Comparison of ENCODE assay signal across 14 cellular contexts in the genomic region with DNA sequence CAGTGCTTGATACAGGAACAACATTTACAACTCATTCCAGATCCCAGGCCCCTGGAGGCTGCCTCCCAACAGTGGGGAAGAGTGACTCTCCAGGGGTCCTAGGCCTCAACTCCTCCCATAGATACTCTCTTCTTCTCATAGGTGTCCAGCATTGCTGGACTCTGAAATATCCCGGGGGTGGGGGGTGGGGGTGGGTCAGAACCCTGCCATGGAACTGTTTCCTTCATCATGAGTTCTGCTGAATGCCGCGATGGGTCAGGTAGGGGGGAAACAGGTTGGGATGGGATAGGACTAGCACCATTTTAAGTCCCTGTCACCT. TPM values are rescaled to one million over a fixed set of nuclear protein-coding genes. Genes with fewer than 3 reads are reported as not detected.
DNase-seq lines count a peak whose midpoint lies in the region; ATAC-seq and TF ChIP-seq lines count a peak whose summit lies in the region.
"Had no signal": no experiment of that assay in that cellular context is flagged by ENCODE, and none has a peak within 500 bp of the region (broad histone marks: within the 10 kb centered on the region; RNA-seq: fewer than 3 reads in every experiment).

No MANE protein-coding gene starts in this region.

- no peak for DNase-seq in activated CD8-positive, alpha-beta memory T cell treated with anti-CD3 and anti-CD28 coated beads, Interleukin-2, amount 10 ng/mL, durations not matched to agents 7 days and 5 days
- DNase-seq in activated CD8-positive, alpha-beta memory T cell treated with anti-CD3 and anti-CD28 coated beads for 24 hours = no peak
- no peak for DNase-seq in WTC11 (ENCODE audit: low spot score)
- DNase-seq in esophagus muscularis mucosa (ENCODE audit: extremely low spot score) = no peak
- DNase-seq in stomach = no peak
- DNase-seq in NOMO-1 (lab: John Stamatoyannopoulos, UW; ENCODE audit: unreplicated experiment in 2 of 2) = no peak
- DNase-seq: ACHN, NCI-H2171 treated with DMSO at 0.1 percent for 48 hours, PC-3 had no signal

- TF ChIP-seq EP300 in esophagus muscularis mucosa (IDR thresholded peaks at IDR 0.05) (no peak), stomach (IDR thresholded peaks at IDR 0.05) (no peak)

- POLR2A ChIA-PET in WTC11 (lab: Charles Lee) = no interaction called here

- peaks cover 25 to 37% (median 31%) of the 10 kb centered on the region in 4 donors for H3K36me3 ChIP-seq in esophagus muscularis mucosa
- peaks cover 31 to 40% (median 38%) of the 10 kb centered on the region in 4 donors for H3K36me3 ChIP-seq in stomach

- 85% methylated on average over 3 of the region's 3 CpGs for WGBS in esophagus muscularis mucosa
- 67 to 88% (median 82%) methylated on average over 3 of the region's 3 CpGs for WGBS in stomach, 5 donors

- H3K4me3 ChIP-seq in esophagus muscularis mucosa = peak overlapping the region in 2 of 4 donors; percentile 20 to 96
- H3K4me3 ChIP-seq in stomach = peak overlapping the region in 2 of 4 donors; percentile 83 to 96
- H3K4me3 ChIP-seq: GM12878 had no signal

- H3K9me3 ChIP-seq in esophagus muscularis mucosa (no peaks in the 10 kb centered on the region), stomach (no peaks in the 10 kb centered on the region)

- H3K4me1 ChIP-seq in esophagus muscularis mucosa = peaks cover 17 to 43% (median 40%) of the 10 kb centered on the region in 4 donors
- H3K4me1 ChIP-seq in stomach = peaks cover 14 to 57% (median 40%) of the 10 kb centered on the region in 4 donors

- H3K27ac Mint-ChIP-seq in activated CD8-positive, alpha-beta memory T cell treated with anti-CD3 and anti-CD28 coated beads, Interleukin-2, amount 10 ng/mL, durations not matched to agents 7 days and 5 days = peak overlapping the region; percentile 96
- peak overlapping the region; percentile 85 for H3K27ac Mint-ChIP-seq in WTC11

- H3K36me3 Mint-ChIP-seq in activated CD8-positive, alpha-beta memory T cell treated with anti-CD3 and anti-CD28 coated beads, Interleukin-2, amount 10 ng/mL, durations not matched to agents 7 days and 5 days = peaks cover 73% of the 10 kb centered on the region
- peaks cover 47% of the 10 kb centered on the region for H3K36me3 Mint-ChIP-seq in WTC11

- intact Hi-C loops in esophagus muscularis mucosa (cut with DNase I) (loop anchor here (2.0 kb wide), 1 partner anchor 35 kb away; no protein-coding TSS in a partner anchor), stomach (cut with DNase I; ENCODE audit: low total_unique reads) (no loop called here)

- TF ChIP-seq POLR2A in esophagus muscularis mucosa (IDR thresholded peaks at IDR 0.05; ENCODE audit: low read depth) (no peak), stomach (IDR thresholded peaks at IDR 0.05) (no peak)

- H3K27ac ChIP-seq in esophagus muscularis mucosa (replicated peaks in 1 of 4) = peak overlapping the region; percentile 96 to 99 (median 97)
- H3K27ac ChIP-seq in stomach = peak overlapping the region in 3 of 5 donors; percentile 94 to 99 (median 96)

- H3K4me1 Mint-ChIP-seq in activated CD8-positive, alpha-beta memory T cell treated with anti-CD3 and anti-CD28 coated beads, Interleukin-2, amount 10 ng/mL, durations not matched to agents 7 days and 5 days = peaks cover 53% of the 10 kb centered on the region
- H3K4me1 Mint-ChIP-seq in WTC11 = peaks cover 32% of the 10 kb centered on the region

- H3K4me3 Mint-ChIP-seq in activated CD8-positive, alpha-beta memory T cell treated with anti-CD3 and anti-CD28 coated beads, Interleukin-2, amount 10 ng/mL, durations not matched to agents 7 days and 5 days = peak overlapping the region; percentile 93
- peak overlapping the region; percentile 46; the same call in 1 of the 2 replicates for H3K4me3 Mint-ChIP-seq in WTC11

- no peaks in the 10 kb centered on the region for H3K9me3 Mint-ChIP-seq in activated CD8-positive, alpha-beta memory T cell treated with anti-CD3 and anti-CD28 coated beads, Interleukin-2, amount 10 ng/mL, durations not matched to agents 7 days and 5 days (ENCODE audit: low read depth)
- H3K9me3 Mint-ChIP-seq in WTC11 = no peaks in the 10 kb centered on the region
- H3K9me3 Mint-ChIP-seq: type B pancreatic cell had no signal

- CTCF ChIA-PET in activated CD8-positive, alpha-beta memory T cell treated with anti-CD3 and anti-CD28 coated beads, Interleukin-2, amount 10 ng/mL, durations not matched to agents 7 days and 5 days (lab: Charles Lee) = interaction anchor here (1.4 to 18.3 kb wide), 9 partner anchors 8 to 149 kb away, joined by 3 to 424 read pairs (median 17); no protein-coding TSS in a partner anchor
- CTCF ChIA-PET in WTC11 (lab: Charles Lee) = no interaction called here

- TF ChIP-seq CTCF in WTC11 (IDR thresholded peaks at IDR 0.05) (no peak), esophagus muscularis mucosa (IDR thresholded peaks at IDR 0.05) (no peak), stomach (IDR thresholded peaks at IDR 0.05) (no peak)

- no peak for ATAC-seq in activated CD8-positive, alpha-beta memory T cell treated with anti-CD3 and anti-CD28 coated beads, Interleukin-2, amount 10 ng/mL, durations not matched to agents 7 days and 5 days
- ATAC-seq in WTC11 (no peak), HG02678 (IDR thresholded peaks at IDR 0.05; ENCODE audit: unreplicated experiment) (no peak), GM19395 (IDR thresholded peaks at IDR 0.05; ENCODE audit: unreplicated experiment) (no peak)
- ATAC-seq: GM12878, PC-3, right cardiac atrium had no signal

- no peaks in the 10 kb centered on the region for H3K27me3 Mint-ChIP-seq in activated CD8-positive, alpha-beta memory T cell treated with anti-CD3 and anti-CD28 coated beads, Interleukin-2, amount 10 ng/mL, durations not matched to agents 7 days and 5 days
- H3K27me3 Mint-ChIP-seq in WTC11 (ENCODE audit: low read depth) = no peaks in the 10 kb centered on the region
- H3K27me3 Mint-ChIP-seq: type B pancreatic cell had no signal

- H3K27me3 ChIP-seq in esophagus muscularis mucosa (peaks cover 0 to 4% (median 0%) of the 10 kb centered on the region in 4 donors), stomach (no peaks in the 10 kb centered on the region)

TF ChIP-seq in WTC11, 78 proteins besides CTCF, POLR2A, EP300 and RAD21 (continues in another document):
- TF ChIP-seq RELA (CRISPR knock-in tag; IDR thresholded peaks at IDR 0.05; ENCODE audit: borderline replicate concordance) (no peak), MYBL2 (CRISPR knock-in tag; IDR thresholded peaks at IDR 0.05) (no peak), SMAD3 (CRISPR knock-in tag; IDR thresholded peaks at IDR 0.05; ENCODE audit: borderline replicate concordance) (no peak), TEAD1 (CRISPR knock-in tag; IDR thresholded peaks at IDR 0.05) (no peak), MXD4 (CRISPR knock-in tag; IDR thresholded peaks at IDR 0.05; ENCODE audit: borderline replicate concordance) (no peak), FOXJ3 (CRISPR knock-in tag; IDR thresholded peaks at IDR 0.05; ENCODE audit: borderline replicate concordance) (no peak), GTF2I (CRISPR knock-in tag; conservative IDR thresholded peaks at IDR 0.05) (no peak), E2F1 (CRISPR knock-in tag; IDR thresholded peaks at IDR 0.05) (no peak), ELF4 (CRISPR knock-in tag; IDR thresholded peaks at IDR 0.05; ENCODE audit: low read depth) (no peak)
- TF ChIP-seq, protein P1, sequence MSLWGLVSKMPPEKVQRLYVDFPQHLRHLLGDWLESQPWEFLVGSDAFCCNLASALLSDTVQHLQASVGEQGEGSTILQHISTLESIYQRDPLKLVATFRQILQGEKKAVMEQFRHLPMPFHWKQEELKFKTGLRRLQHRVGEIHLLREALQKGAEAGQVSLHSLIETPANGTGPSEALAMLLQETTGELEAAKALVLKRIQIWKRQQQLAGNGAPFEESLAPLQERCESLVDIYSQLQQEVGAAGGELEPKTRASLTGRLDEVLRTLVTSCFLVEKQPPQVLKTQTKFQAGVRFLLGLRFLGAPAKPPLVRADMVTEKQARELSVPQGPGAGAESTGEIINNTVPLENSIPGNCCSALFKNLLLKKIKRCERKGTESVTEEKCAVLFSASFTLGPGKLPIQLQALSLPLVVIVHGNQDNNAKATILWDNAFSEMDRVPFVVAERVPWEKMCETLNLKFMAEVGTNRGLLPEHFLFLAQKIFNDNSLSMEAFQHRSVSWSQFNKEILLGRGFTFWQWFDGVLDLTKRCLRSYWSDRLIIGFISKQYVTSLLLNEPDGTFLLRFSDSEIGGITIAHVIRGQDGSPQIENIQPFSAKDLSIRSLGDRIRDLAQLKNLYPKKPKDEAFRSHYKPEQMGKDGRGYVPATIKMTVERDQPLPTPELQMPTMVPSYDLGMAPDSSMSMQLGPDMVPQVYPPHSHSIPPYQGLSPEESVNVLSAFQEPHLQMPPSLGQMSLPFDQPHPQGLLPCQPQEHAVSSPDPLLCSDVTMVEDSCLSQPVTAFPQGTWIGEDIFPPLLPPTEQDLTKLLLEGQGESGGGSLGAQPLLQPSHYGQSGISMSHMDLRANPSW (CRISPR knock-in tag; conservative IDR thresholded peaks at IDR 0.05; ENCODE audit: low read depth) = no peak
- TF ChIP-seq, protein P2, sequence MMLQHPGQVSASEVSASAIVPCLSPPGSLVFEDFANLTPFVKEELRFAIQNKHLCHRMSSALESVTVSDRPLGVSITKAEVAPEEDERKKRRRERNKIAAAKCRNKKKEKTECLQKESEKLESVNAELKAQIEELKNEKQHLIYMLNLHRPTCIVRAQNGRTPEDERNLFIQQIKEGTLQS (CRISPR knock-in tag; conservative IDR thresholded peaks at IDR 0.05) = no peak
- TF ChIP-seq, protein P3, sequence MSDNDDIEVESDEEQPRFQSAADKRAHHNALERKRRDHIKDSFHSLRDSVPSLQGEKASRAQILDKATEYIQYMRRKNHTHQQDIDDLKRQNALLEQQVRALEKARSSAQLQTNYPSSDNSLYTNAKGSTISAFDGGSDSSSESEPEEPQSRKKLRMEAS (CRISPR knock-in tag; IDR thresholded peaks at IDR 0.05) = no peak

RNA-seq across cellular contexts. Expression of gene PIM1, which starts 4.2 kb away (rescaled TPM):
- total RNA-seq in activated CD8-positive, alpha-beta memory T cell treated with anti-CD3 and anti-CD28 coated beads, Interleukin-2, amount 10 ng/mL, durations not matched to agents 7 days and 5 days = 100 to 1,000 TPM; 361 to 464 TPM
- total RNA-seq in WTC11 (2021) (64.7 to 81.2 TPM (median 78.1 TPM) in 3 replicates), esophagus muscularis mucosa (100 to 1,000 TPM in 1 of 4 donors, 10 to 100 TPM in 3; 26.0 to 176 (median 26.5) TPM), stomach (10 to 100 TPM in 4 of 5 donors, 1 to 10 TPM in 1; 9.8 to 52.9 (median 16.9) TPM)
- 10 to 100 TPM; 19.9 to 59.1 (median 25.5) TPM for polyA plus RNA-seq in stomach
